In the genomic region with DNA sequence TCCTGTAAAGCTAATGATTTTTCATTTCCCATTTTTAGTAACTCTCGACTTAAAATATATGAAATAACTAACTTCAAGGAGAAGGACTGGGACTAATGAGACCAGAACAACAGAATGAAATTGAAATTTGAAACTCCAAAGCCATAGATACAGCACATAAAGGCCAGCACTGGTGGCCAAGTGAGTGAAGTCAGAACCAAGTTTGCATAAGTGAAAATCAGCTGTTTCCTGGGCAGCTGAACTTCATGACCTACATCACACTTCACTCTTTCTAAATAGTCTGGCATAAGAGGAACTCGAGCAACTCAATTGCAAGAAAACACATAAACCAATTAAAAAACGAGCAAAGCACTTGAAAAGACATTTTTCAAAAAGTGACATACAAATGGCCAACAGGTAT, we compare ENCODE assay signal across 26 cellular contexts.
A peak's percentile ranks its signal among the peaks of the same experiment; 100 is the strongest.
DNase-seq lines count a peak whose midpoint lies in the region; ATAC-seq and TF ChIP-seq lines count a peak whose summit lies in the region.
"Had no signal": no experiment of that assay in that cellular context is flagged by ENCODE, and none has a peak within 500 bp of the region (broad histone marks: within the 10 kb centered on the region; RNA-seq: fewer than 3 reads in every experiment).

No MANE protein-coding gene starts in this region.

- H3K27me3 Mint-ChIP-seq in progenitor cell of endocrine pancreas, result no peaks in the 10 kb centered on the region
- H3K27me3 Mint-ChIP-seq: B cell; stimulated activated naive B cell treated with anti-CD40 and anti-IgM and Interleukin-4, amounts not matched to agents 10 μg/mL and 1 μg/mL and 100 μg/mL, for 72 hours had no signal

- peaks cover 3% of the 10 kb centered on the region for H3K9me3 Mint-ChIP-seq in progenitor cell of endocrine pancreas (ENCODE audit: low read depth)
- H3K9me3 Mint-ChIP-seq: activated T-cell treated with anti-CD3 and anti-CD28 coated beads, Interleukin-2, amount 50 U/mL, for 4 hours had no signal

- H3K36me3 Mint-ChIP-seq in progenitor cell of endocrine pancreas (ENCODE audit: insufficient read depth), result no peaks in the 10 kb centered on the region
- H3K36me3 Mint-ChIP-seq: natural killer cell; stimulated activated naive B cell treated with anti-CD40 and anti-IgM and Interleukin-4, amounts not matched to agents 10 μg/mL and 1 μg/mL and 100 μg/mL, for 72 hours had no signal

- no peak overlapping the region for H3K27ac Mint-ChIP-seq in progenitor cell of endocrine pancreas
- H3K27ac Mint-ChIP-seq: B cell; natural killer cell; stimulated activated naive B cell treated with anti-CD40 and anti-IgM and Interleukin-4, amounts not matched to agents 10 μg/mL and 1 μg/mL and 100 μg/mL, for 72 hours had no signal

- H3K4me1 Mint-ChIP-seq in progenitor cell of endocrine pancreas (ENCODE audit: low read depth), result peaks cover 6% of the 10 kb centered on the region
- H3K4me1 Mint-ChIP-seq: B cell; natural killer cell; stimulated activated naive B cell treated with anti-CD40 and anti-IgM and Interleukin-4, amounts not matched to agents 10 μg/mL and 1 μg/mL and 100 μg/mL, for 72 hours had no signal

- peak; percentile 55 for ATAC-seq in GM18511 (IDR thresholded peaks at IDR 0.05; ENCODE audit: unreplicated experiment)
- ATAC-seq in GM19395 (IDR thresholded peaks at IDR 0.05; ENCODE audit: unreplicated experiment), result peak; percentile 90
- ATAC-seq in HG02798 (IDR thresholded peaks at IDR 0.05; ENCODE audit: poor library complexity, unreplicated experiment), result peak; percentile 71
- peak; percentile 64 for ATAC-seq in HG03565 (IDR thresholded peaks at IDR 0.05; ENCODE audit: unreplicated experiment)
- ATAC-seq: activated CD4-positive, CD25-positive, alpha-beta regulatory T cell treated with anti-CD3 and anti-CD28 coated beads, Interleukin-2, amount 50 U/mL, for 24 hours; activated T-cell treated with anti-CD3 and anti-CD28 coated beads, Interleukin-2, amount 50 U/mL, for 4 hours; body of pancreas; HCT116; natural killer cell; Panc1; stimulated activated naive B cell treated with anti-CD40 and anti-IgM and Interleukin-4, amounts not matched to agents 10 μg/mL and 1 μg/mL and 100 μg/mL, for 72 hours had no signal

- H3K4me3 Mint-ChIP-seq in progenitor cell of endocrine pancreas (ENCODE audit: low read depth), result no peak overlapping the region
- H3K4me3 Mint-ChIP-seq: activated T-cell treated with anti-CD3 and anti-CD28 coated beads, Interleukin-2, amount 50 U/mL, for 4 hours; B cell; natural killer cell; stimulated activated naive B cell treated with anti-CD40 and anti-IgM and Interleukin-4, amounts not matched to agents 10 μg/mL and 1 μg/mL and 100 μg/mL, for 72 hours had no signal

- TF ChIP-seq CTCF in progenitor cell of endocrine pancreas (IDR thresholded peaks at IDR 0.05; ENCODE audit: unreplicated experiment), result no peak

- DNase-seq in progenitor cell of endocrine pancreas (ENCODE audit: low spot score, unreplicated experiment), result no peak
- no peak for DNase-seq in GM19240 (ENCODE audit: insufficient read length, low spot score)
- DNase-seq in NCI-H1105 (lab: John Stamatoyannopoulos, UW), result no peak
- DNase-seq in midbrain (lab: John Stamatoyannopoulos, UW), result no peak
- DNase-seq: activated CD8-positive, alpha-beta memory T cell treated with anti-CD3 and anti-CD28 coated beads for 24 hours; activated naive CD4-positive, alpha-beta T cell; activated T-cell treated with anti-CD3 and anti-CD28 coated beads, Interleukin-2, amount 50 U/mL, for 4 hours; body of pancreas; cerebellar nuclear complex; dorsolateral prefrontal cortex; IMR-90; natural killer cell; NCI-H1417; NK-92 treated with Interleukin-12 subunit alpha and Interleukin-12 subunit beta, amount 100 ng/mL, for 24 hours; ovary; stimulated activated CD4-positive, alpha-beta T cell treated with anti-CD3 and anti-CD28 coated beads, Interleukin-4, amount 100 ng/mL, for 1 hour; stimulated activated naive B cell treated with anti-CD40 and anti-IgM and Interleukin-4, amounts not matched to agents 10 μg/mL and 1 μg/mL and 100 μg/mL, for 72 hours; T-helper 1 cell had no signal
